Comparison of ENCODE assay signal across 17 cellular contexts in the genomic region with DNA sequence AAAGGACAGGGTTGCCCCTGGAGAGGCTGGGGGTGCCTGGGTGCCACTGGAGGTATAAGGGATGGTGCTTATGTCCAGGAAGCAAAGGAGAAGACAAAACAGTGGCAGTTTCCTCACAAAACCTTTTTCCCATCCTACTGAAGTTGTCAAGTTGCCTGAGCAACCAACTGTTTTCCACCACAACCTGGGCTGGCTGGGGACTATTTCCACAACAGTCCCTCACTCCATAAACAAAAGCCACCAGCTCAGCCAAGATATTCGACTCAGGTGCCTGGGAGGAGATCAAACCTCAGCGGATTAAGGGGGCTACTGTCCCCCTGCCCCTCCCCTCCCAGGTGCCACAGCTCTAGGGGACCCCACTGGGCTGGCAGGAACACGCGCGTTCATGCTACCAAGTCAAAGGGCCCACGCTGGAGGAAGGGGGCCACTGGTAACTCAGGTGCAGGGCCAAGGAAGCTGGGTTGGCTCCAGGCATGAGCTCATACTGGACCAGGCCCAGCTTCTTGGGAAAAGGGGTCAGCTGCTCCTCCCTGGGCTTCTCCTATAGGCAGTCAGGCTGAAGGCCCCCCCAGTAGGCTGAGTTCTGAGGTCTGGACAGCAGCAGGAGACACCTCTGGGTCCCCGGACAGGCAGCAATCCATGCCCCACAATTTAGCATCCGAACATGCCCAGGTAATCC. TPM values are rescaled to one million over a fixed set of nuclear protein-coding genes. Genes with fewer than 3 reads are reported as not detected.
DNase-seq lines count a peak whose midpoint lies in the region; ATAC-seq and TF ChIP-seq lines count a peak whose summit lies in the region.
"Had no signal": no experiment of that assay in that cellular context is flagged by ENCODE, and none has a peak within 500 bp of the region (broad histone marks: within the 10 kb centered on the region; RNA-seq: fewer than 3 reads in every experiment).

No MANE protein-coding gene starts in this region.

- ATAC-seq in Right ventricle myocardium superior (ENCODE audit: poor library complexity) (peak; percentile 3), left cardiac atrium (no peak)
- ATAC-seq: activated CD4-positive, CD25-positive, alpha-beta regulatory T cell treated with anti-CD3 and anti-CD28 coated beads, Interleukin-2, amount 50 U/mL, for 24 hours; foreskin keratinocyte; left colon; SK-N-SH treated with all-trans-retinoic acid at 6 μM for 48 hours had no signal

- H3K36me3 Mint-ChIP-seq in nephron (ENCODE audit: low read depth), result no peaks in the 10 kb centered on the region
- H3K36me3 Mint-ChIP-seq: type B pancreatic cell had no signal

- H3K4me3 ChIP-seq in dorsolateral prefrontal cortex (no peak overlapping the region), vagina (no peak overlapping the region)

- TF ChIP-seq CTCF in dorsolateral prefrontal cortex (IDR thresholded peaks at IDR 0.05 in 54 of 56, conservative IDR thresholded peaks at IDR 0.05 in 2 of 56; ENCODE audit: low read depth in 1 of 56, partially characterized antibody in 56 of 56) (no peak), nephron (IDR thresholded peaks at IDR 0.05; ENCODE audit: unreplicated experiment in 3 of 3) (no peak), vagina (IDR thresholded peaks at IDR 0.05) (no peak)

- H3K27me3 ChIP-seq in dorsolateral prefrontal cortex (no peaks in the 10 kb centered on the region), vagina (no peaks in the 10 kb centered on the region)
- H3K27me3 ChIP-seq: foreskin keratinocyte had no signal

- no peaks in the 10 kb centered on the region for H3K36me3 ChIP-seq in vagina

- DNase-seq in Right ventricle myocardium superior (peak; percentile 73), left cardiac atrium (no peak), dorsolateral prefrontal cortex (peak in 1 of 10 donors; percentile 53), vagina (ENCODE audit: extremely low spot score in 2 of 2) (no peak), NCI-H510A (lab: John Stamatoyannopoulos, UW) (no peak), NCI-H1436 (lab: John Stamatoyannopoulos, UW) (no peak), NOMO-1 (lab: John Stamatoyannopoulos, UW; ENCODE audit: unreplicated experiment in 2 of 2) (no peak)
- DNase-seq: activated T-cell treated with anti-CD3 and anti-CD28 coated beads, Interleukin-2, amount 50 U/mL, for 72 hours; cerebellar nuclear complex; foreskin keratinocyte; left colon; MM.1S; NCI-H526 treated with DMSO at 0.1 percent for 48 hours had no signal

- intact Hi-C loops in Right ventricle myocardium superior (cut with DNase I), result no loop called here
- intact Hi-C loops in left cardiac atrium (cut with DNase I), result no loop called here
- intact Hi-C loops in dorsolateral prefrontal cortex (cut with DNase I), result loop anchor here in 1 of 2 donors (10.0 kb wide), 1 partner anchor 99 kb away; no protein-coding TSS in a partner anchor
- intact Hi-C loops in vagina (cut with DNase I), result no loop called here

- H3K27me3 Mint-ChIP-seq in nephron (ENCODE audit: low read depth), result no peaks in the 10 kb centered on the region
- H3K27me3 Mint-ChIP-seq: type B pancreatic cell had no signal

- no peaks in the 10 kb centered on the region for H3K9me3 Mint-ChIP-seq in nephron
- H3K9me3 Mint-ChIP-seq: activated T-cell treated with anti-CD3 and anti-CD28 coated beads, Interleukin-2, amount 50 U/mL, for 72 hours; type B pancreatic cell had no signal

- H3K27ac Mint-ChIP-seq in nephron, result peak overlapping the region; percentile 37 to 99 (median 62)
- H3K27ac Mint-ChIP-seq: activated T-cell treated with anti-CD3 and anti-CD28 coated beads, Interleukin-2, amount 50 U/mL, for 72 hours had no signal

- H3K9me3 ChIP-seq in vagina, result no peaks in the 10 kb centered on the region

- peaks cover 80% of the 10 kb centered on the region for H3K4me1 Mint-ChIP-seq in nephron

- no peak overlapping the region for H3K4me3 Mint-ChIP-seq in nephron
- H3K4me3 Mint-ChIP-seq: activated T-cell treated with anti-CD3 and anti-CD28 coated beads, Interleukin-2, amount 50 U/mL, for 72 hours had no signal

- no peak for TF ChIP-seq POLR2A in vagina (IDR thresholded peaks at IDR 0.05)

- H3K27ac ChIP-seq in dorsolateral prefrontal cortex (peak overlapping the region in 55 of 59 donors; percentile 5 to 100 (median 94)), vagina (peak overlapping the region; percentile 93)
- H3K27ac ChIP-seq: foreskin keratinocyte had no signal

- H3K4me1 ChIP-seq in vagina, result peaks cover 87% of the 10 kb centered on the region

RNA-seq across cellular contexts. Expression of a gene that starts 45.7 kb away (rescaled TPM):
- total RNA-seq in Right ventricle myocardium superior, result 89.8 TPM
- 10 to 100 TPM; 45.2 to 55.8 TPM for total RNA-seq in left cardiac atrium
- total RNA-seq in dorsolateral prefrontal cortex, result 10 to 100 TPM; 32.8 to 72.7 (median 51.3) TPM
- total RNA-seq in vagina, result 6.9 TPM

RNA-seq across cellular contexts. Expression of a gene that starts 59.7 kb away (rescaled TPM):
- total RNA-seq in Right ventricle myocardium superior (44.6 TPM), left cardiac atrium (10 to 100 TPM; 38.3 to 45.5 TPM), dorsolateral prefrontal cortex (100 to 1,000 TPM in 1 of 120 experiments, 10 to 100 TPM in 119; 17.3 to 105 (median 33.6) TPM), vagina (28.7 TPM)
